Comparison of ENCODE assay signal across 9 cellular contexts in the genomic region with DNA sequence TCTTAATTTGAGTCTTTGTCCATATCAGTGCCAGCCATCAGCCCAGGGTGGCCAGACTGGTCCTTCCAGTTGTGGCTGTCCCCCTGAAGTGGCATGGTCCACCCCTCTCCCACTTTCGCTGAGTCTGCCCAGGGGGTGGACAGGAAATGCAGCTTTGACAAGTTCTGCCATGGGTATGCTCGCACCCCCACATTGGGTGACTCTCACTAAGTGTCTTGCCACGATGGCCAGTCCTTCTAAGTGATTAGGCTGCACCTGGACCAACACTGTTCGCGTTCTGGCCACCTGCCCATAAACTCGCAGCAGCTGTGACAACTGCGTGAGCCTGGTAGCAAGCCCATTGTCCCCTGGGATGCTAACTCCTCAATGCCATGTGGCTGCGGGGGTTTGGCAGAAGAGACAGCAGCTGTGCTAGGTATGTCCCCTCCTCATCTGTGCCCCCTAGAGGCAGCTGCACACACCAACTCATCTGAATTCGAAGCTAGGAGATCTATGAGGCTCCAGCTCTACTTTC. TPM values are rescaled to one million over a fixed set of nuclear protein-coding genes. Genes with fewer than 3 reads are reported as not detected.
A peak's percentile ranks its signal among the peaks of the same experiment; 100 is the strongest.
DNase-seq lines count a peak whose midpoint lies in the region; ATAC-seq and TF ChIP-seq lines count a peak whose summit lies in the region.
"Had no signal": no experiment of that assay in that cellular context is flagged by ENCODE, and none has a peak within 500 bp of the region (broad histone marks: within the 10 kb centered on the region; RNA-seq: fewer than 3 reads in every experiment).

No MANE protein-coding gene starts in this region.

- no peaks in the 10 kb centered on the region for H3K27me3 ChIP-seq in tibial nerve

- no peaks in the 10 kb centered on the region for H3K9me3 ChIP-seq in tibial nerve

- TF ChIP-seq CTCF in fibroblast of pulmonary artery (IDR thresholded peaks at IDR 0.05; ENCODE audit: low read length, missing control alignments) (peak; percentile 40), tibial nerve (IDR thresholded peaks at IDR 0.05) (no peak)

- no peaks in the 10 kb centered on the region for H3K36me3 ChIP-seq in tibial nerve

- H3K4me3 ChIP-seq in fibroblast of pulmonary artery (replicated peaks; ENCODE audit: low read depth, low read length) (no peak overlapping the region), tibial nerve (no peak overlapping the region)

- peak; percentile 7 for DNase-seq in A172 (ENCODE audit: low spot score)
- DNase-seq in NCI-H748 (lab: John Stamatoyannopoulos, UW; ENCODE audit: unreplicated experiment), result peak; percentile 98
- peak; percentile 28 for DNase-seq in fibroblast of pulmonary artery (ENCODE audit: low read depth)
- peak; percentile 13 to 35 for DNase-seq in tibial nerve (ENCODE audit: low spot score in 2 of 2)
- DNase-seq in Ammon's horn (ENCODE audit: low spot score), result no peak
- DNase-seq in SKM-1 (lab: John Stamatoyannopoulos, UW; ENCODE audit: unreplicated experiment), result no peak

- TF ChIP-seq POLR2A in tibial nerve (IDR thresholded peaks at IDR 0.05), result no peak

- WGBS in tibial nerve, 2 donors, result 73 to 75% methylated on average over 7 to 9 of the region's 9 CpGs

- no peak for TF ChIP-seq EP300 in tibial nerve (IDR thresholded peaks at IDR 0.05)

- H3K4me1 ChIP-seq in tibial nerve, result no peaks in the 10 kb centered on the region

- no peak overlapping the region for H3K27ac ChIP-seq in tibial nerve

- peak; percentile 65 for ATAC-seq in GM18867 (IDR thresholded peaks at IDR 0.05; ENCODE audit: unreplicated experiment)
- peak; percentile 76 for ATAC-seq in HG03342 (IDR thresholded peaks at IDR 0.05; ENCODE audit: unreplicated experiment)

RNA-seq across cellular contexts. Expression of a gene that starts 10.0 kb away (rescaled TPM):
- 1.2 and 1.9 TPM in 2 replicates for total RNA-seq in A172 (2014; rRNA removed; shearing (Covaris generic))
- 10 to 100 TPM in 1 of 4 donors, 1 to 10 TPM in 3; 4.8 to 12.6 (median 6.6) TPM for total RNA-seq in tibial nerve
- total RNA-seq: activated naive CD4-positive, alpha-beta T cell treated with anti-CD3 and anti-CD28 coated beads, Interleukin-2, amount 50 U/mL, for 72 hours had no signal

Comparison
In these comparisons a context has a peak if more than half of its experiments do, and no peak if none do; other contexts are left out.
1. DNase-seq: peak in A172 (single experiment), NCI-H748 (single experiment), fibroblast of pulmonary artery (single experiment) and tibial nerve (2 of 2); none in Ammon's horn (single experiment) and SKM-1 (single experiment).